Comparison of ENCODE assay signal across 7 cellular contexts in the genomic region with DNA sequence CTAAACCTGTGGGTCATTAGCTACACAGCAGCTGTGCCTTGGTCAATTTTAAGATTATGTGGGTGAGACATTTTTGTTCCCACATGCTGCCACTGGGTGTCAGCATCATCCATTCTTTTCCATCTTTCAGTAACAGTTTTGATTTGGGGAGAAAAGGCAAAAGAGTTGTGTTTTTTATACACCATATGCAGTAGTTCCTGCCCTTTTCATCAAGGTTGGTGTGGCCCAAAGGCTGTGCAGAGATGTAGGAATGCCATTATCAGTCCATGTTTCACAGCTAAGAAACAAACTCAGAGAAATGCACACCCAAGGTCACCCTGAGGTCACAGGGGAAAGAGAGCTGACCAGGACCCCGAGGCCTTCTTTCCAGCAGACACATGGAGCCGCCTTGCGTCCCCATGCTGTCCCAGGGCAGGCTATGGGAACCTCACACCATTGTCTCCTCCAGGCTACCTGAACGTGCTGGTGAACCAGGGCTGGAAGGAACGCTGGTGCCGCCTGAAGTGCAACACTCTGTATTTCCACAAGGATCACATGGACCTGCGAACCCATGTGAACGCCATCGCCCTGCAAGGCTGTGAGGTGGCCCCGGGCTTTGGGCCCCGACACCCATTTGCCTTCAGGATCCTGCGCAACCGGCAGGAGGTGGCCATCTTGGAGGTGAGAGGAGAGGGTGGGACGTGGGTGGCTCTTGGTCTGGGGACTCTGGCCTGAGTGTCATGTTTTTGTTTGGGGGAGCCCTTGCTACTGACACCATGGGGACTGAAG. TPM values are rescaled to one million over a fixed set of nuclear protein-coding genes. Genes with fewer than 3 reads are reported as not detected.
DNase-seq lines count a peak whose midpoint lies in the region; ATAC-seq and TF ChIP-seq lines count a peak whose summit lies in the region.

No MANE protein-coding gene starts in this region.

- no peaks in the 10 kb centered on the region for H4K20me1 ChIP-seq in SU-DHL-6 (ENCODE audit: low read depth, low read length)

- no peak overlapping the region for H3K4me2 ChIP-seq in SU-DHL-6 (ENCODE audit: low read depth, low read length, poor library complexity, severe bottlenecking)

- no peak overlapping the region for H3K27ac ChIP-seq in SU-DHL-6 (ENCODE audit: low read depth, low read length)

- ATAC-seq in GM19328 (IDR thresholded peaks at IDR 0.05; ENCODE audit: unreplicated experiment) (peak; percentile 62), GM21737 (IDR thresholded peaks at IDR 0.05; ENCODE audit: unreplicated experiment) (no peak)

- peak; percentile 6 for DNase-seq in DMS 273 treated with DMSO at 0.1 percent for 48 hours (lab: John Stamatoyannopoulos, UW)
- peak; percentile 75 for DNase-seq in dermis blood vessel endothelial cell
- DNase-seq in myocyte (ENCODE audit: low read depth): peak; percentile 78

- no peaks in the 10 kb centered on the region for H3K9me3 ChIP-seq in SU-DHL-6 (ENCODE audit: insufficient read depth, low read length)

- H3K4me3 ChIP-seq in SU-DHL-6 (ENCODE audit: insufficient read depth, low read length, poor library complexity, severe bottlenecking): no peak overlapping the region

- H3F3A ChIP-seq in SU-DHL-6 (ENCODE audit: insufficient read depth): no peaks in the 10 kb centered on the region

- no peaks in the 10 kb centered on the region for H3K79me2 ChIP-seq in SU-DHL-6 (ENCODE audit: insufficient read depth, low read length)

- no peaks in the 10 kb centered on the region for H3K9me2 ChIP-seq in SU-DHL-6 (replicated peaks; ENCODE audit: insufficient read depth, low read length)

- TF ChIP-seq CTCF in LNCAP (IDR thresholded peaks at IDR 0.05) (peak; percentile 81), SU-DHL-6 (IDR thresholded peaks at IDR 0.05; ENCODE audit: insufficient read depth, low read length, poor library complexity, severe bottlenecking) (peak; percentile 59)

- H3K9ac ChIP-seq in SU-DHL-6 (ENCODE audit: low read length): no peak overlapping the region

- H3K27me3 ChIP-seq in SU-DHL-6 (ENCODE audit: low read length): no peaks in the 10 kb centered on the region

- H2AFZ ChIP-seq in SU-DHL-6 (ENCODE audit: low read depth, low read length, severe bottlenecking): peak overlapping the region; percentile 50

- H3K36me3 ChIP-seq in SU-DHL-6 (ENCODE audit: low read length): no peaks in the 10 kb centered on the region

RNA-seq across cellular contexts. Expression of gene GRPEL2, which starts 27.8 kb away (rescaled TPM):
- total RNA-seq in dermis blood vessel endothelial cell: 44.3 and 61.9 TPM in 2 replicates
- 12.8 and 14.3 TPM in 2 replicates for total RNA-seq in myocyte
- polyA plus RNA-seq in myocyte (2012): 6.0 TPM

RNA-seq across cellular contexts. Expression of gene PCYOX1L, which starts 40.4 kb away (rescaled TPM):
- 14.8 and 16.5 TPM in 2 replicates for total RNA-seq in dermis blood vessel endothelial cell
- 8.1 and 10.5 TPM in 2 replicates for total RNA-seq in myocyte
- 9.3 TPM for polyA plus RNA-seq in myocyte (2012)

RNA-seq across cellular contexts. Expression of gene AFAP1L1, which starts 45.8 kb away (rescaled TPM):
- total RNA-seq in dermis blood vessel endothelial cell (234 and 264 TPM in 2 replicates), myocyte (136 and 239 TPM in 2 replicates)
- polyA plus RNA-seq in myocyte (2012): 44.8 TPM

Comparison
In these comparisons a context has a peak if more than half of its experiments do, and no peak if none do; other contexts are left out.
1. DNase-seq: peak in every context shown above with its lines; median percentile 78 in myocyte; 75 in dermis blood vessel endothelial cell; 6 in DMS 273 treated with DMSO at 0.1 percent for 48 hours.